In the genomic region with DNA sequence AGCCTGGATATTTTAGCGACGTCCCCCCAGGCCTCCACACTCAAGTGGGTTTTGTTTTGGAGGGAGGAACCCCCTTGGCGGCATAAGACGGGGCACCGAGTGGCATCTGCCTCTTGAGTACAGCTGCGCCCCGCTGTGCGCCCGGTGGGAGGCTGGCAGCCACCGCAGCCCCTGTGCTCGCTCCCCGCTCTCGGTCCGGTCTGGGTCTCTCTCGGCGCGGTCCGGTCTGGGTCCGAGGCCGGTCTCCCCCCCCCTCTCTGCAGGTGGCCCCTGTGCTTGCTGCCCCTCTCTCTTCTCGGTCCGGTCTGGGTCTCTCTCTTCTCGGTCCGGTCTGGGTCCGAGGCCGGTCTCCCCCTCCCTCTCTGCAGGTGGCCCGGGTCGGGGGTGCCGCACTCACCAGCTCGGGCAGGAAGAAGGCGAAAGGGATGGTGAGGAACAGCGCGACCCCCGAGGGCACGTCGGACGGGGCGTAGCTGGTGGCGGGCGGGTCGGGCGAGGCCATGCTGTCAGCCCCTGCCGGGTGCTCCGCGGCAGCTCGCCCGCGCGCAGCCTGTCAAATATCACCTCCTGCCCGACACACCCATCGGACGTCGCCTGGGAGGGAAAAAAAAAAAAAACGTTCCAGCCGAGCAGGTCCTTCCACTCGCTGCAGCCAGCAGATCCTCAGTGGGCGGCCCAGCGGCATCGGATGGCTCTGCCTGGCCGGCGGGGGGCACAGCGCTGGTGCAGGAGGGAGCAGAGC, we compare ENCODE assay signal across 9 cellular contexts. TPM values are rescaled to one million over a fixed set of nuclear protein-coding genes. Genes with fewer than 3 reads are reported as not detected.
A peak's percentile ranks its signal among the peaks of the same experiment; 100 is the strongest.
DNase-seq lines count a peak whose midpoint lies in the region; ATAC-seq, FAIRE-seq and TF ChIP-seq lines count a peak whose summit lies in the region.
"Had no signal": no experiment of that assay in that cellular context is flagged by ENCODE, and none has a peak within 500 bp of the region (broad histone marks: within the 10 kb centered on the region; RNA-seq: fewer than 3 reads in every experiment).

MALL (minus strand) TSS at position 532 of the 742 bp plus-strand sequence; CDS start at position 502, 30 bp downstream.

- H3K27me3 ChIP-seq in HepG2 (ENCODE audit: control insufficient read depth in 1 of 2, insufficient read depth in 2 of 2, low read length in 2 of 2) (no peaks in the 10 kb centered on the region), tibial artery (peaks cover 0 to 25% of the 10 kb centered on the region in 2 donors)

- peaks cover 16% of the 10 kb centered on the region for H3K27me3 Mint-ChIP-seq in chondrocyte (ENCODE audit: low read depth)
- peaks cover 44 to 79% of the 10 kb centered on the region in 2 donors for H3K27me3 Mint-ChIP-seq in natural killer cell (ENCODE audit: low read depth in 2 of 2)

- H3K9me3 ChIP-seq in HepG2 (ENCODE audit: low read length) (no peaks in the 10 kb centered on the region), tibial artery (no peaks in the 10 kb centered on the region)

- H3K36me3 Mint-ChIP-seq in chondrocyte (ENCODE audit: low read depth) (peaks cover 5% of the 10 kb centered on the region), natural killer cell (peaks cover 7% of the 10 kb centered on the region)

- peak within 1 kb of the TSS; percentile 14; the same call in 1 of the 2 replicates for H3K4me2 ChIP-seq in HepG2 (ENCODE audit: low read depth, low read length)

- H3K36me3 ChIP-seq in HepG2 (replicated peaks in 1 of 2; ENCODE audit: control insufficient read depth in 1 of 2, insufficient read depth in 2 of 2, low read length in 2 of 2) (no peaks in the 10 kb centered on the region), tibial artery (no peaks in the 10 kb centered on the region)

- ATAC-seq in HepG2, result no peak
- ATAC-seq in HG03442 (IDR thresholded peaks at IDR 0.05; ENCODE audit: unreplicated experiment), result no peak
- no peak for ATAC-seq in natural killer cell

- H3K4me3 Mint-ChIP-seq in chondrocyte (ENCODE audit: unreplicated experiment), result peak within 1 kb of the TSS; percentile 57
- no peak within 1 kb of the TSS for H3K4me3 Mint-ChIP-seq in natural killer cell

- H4K20me1 ChIP-seq in HepG2 (ENCODE audit: insufficient read depth, low read length), result no peaks in the 10 kb centered on the region

- H3K4me3 ChIP-seq in HepG2 (replicated peaks in 1 of 3; ENCODE audit: insufficient read depth in 1 of 3, low read depth in 2 of 3, low read length in 3 of 3), result no peak within 1 kb of the TSS
- H3K4me3 ChIP-seq in tibial artery, result peak within 1 kb of the TSS; percentile 43 to 45

- TF ChIP-seq RAD21 in HepG2 (CRISPR knock-in tag; IDR thresholded peaks at IDR 0.05), result no peak

- in situ Hi-C loops in HepG2 (cut with HindIII; ENCODE audit: extremely low pct_ligation_motif_present, low pct_unique_long_range_greater_than_20kb), result no loop called here

- CTCF ChIA-PET in HepG2 (lab: Yijun Ruan, JAX; ENCODE audit: low intra/inter-chr PET ratio, low total read pairs), result no interaction called here

- H3K79me2 ChIP-seq in HepG2 (ENCODE audit: insufficient read depth, low read length), result no peaks in the 10 kb centered on the region

- H3K9me3 Mint-ChIP-seq in chondrocyte (ENCODE audit: low read depth) (peaks cover 3% of the 10 kb centered on the region), natural killer cell (peaks cover 0 to 2% of the 10 kb centered on the region in 2 donors)

- H3K27ac Mint-ChIP-seq in chondrocyte (ENCODE audit: unreplicated experiment) (no peak within 1 kb of the TSS), natural killer cell (no peak within 1 kb of the TSS)
- H3K27ac Mint-ChIP-seq: IgD-negative memory B cell had no signal

- no peak within 1 kb of the TSS for H3K9ac ChIP-seq in HepG2 (ENCODE audit: insufficient read depth, low read depth, low read length)

- intact Hi-C loops in HepG2 (cut with micrococcal nuclease; ENCODE audit: unreplicated experiment), result no loop called here
- intact Hi-C loops in tibial artery (cut with DNase I; ENCODE audit: low total_unique reads), result no loop called here
- intact Hi-C loops in natural killer cell (cut with micrococcal nuclease), result no loop called here

- H3K27ac ChIP-seq in HepG2 (ENCODE audit: extremely low read length, insufficient read depth, low read length) (no peak within 1 kb of the TSS), tibial artery (peak within 1 kb of the TSS; percentile 10 to 45)

- TF ChIP-seq CTCF in chondrocyte (IDR thresholded peaks at IDR 0.05) (no peak), HepG2 (CRISPR knock-in tag; IDR thresholded peaks at IDR 0.05) (no peak), tibial artery (IDR thresholded peaks at IDR 0.05) (no peak), natural killer cell (IDR thresholded peaks at IDR 0.05) (no peak)

- H3K4me1 Mint-ChIP-seq in chondrocyte (ENCODE audit: low read depth), result peaks cover 20% of the 10 kb centered on the region
- no peaks in the 10 kb centered on the region for H3K4me1 Mint-ChIP-seq in natural killer cell

- WGBS in HepG2 (ENCODE audit: low lambda C conversion rate), result 89% methylated on average over 62 of the region's 62 CpGs

- no TSS peak for BruUV-seq in HepG2 (replicated peaks; lab: Mats Ljungman, UMichigan)

- POLR2A ChIA-PET in HepG2 (lab: Yijun Ruan, JAX), result no interaction called here

- FAIRE-seq in HepG2 (lab: Jason Lieb, UNC), result no peak

- H3K4me1 ChIP-seq in HepG2 (ENCODE audit: insufficient read depth, low read length) (peaks cover 33% of the 10 kb centered on the region), tibial artery (peaks cover 0 to 22% (median 17%) of the 10 kb centered on the region in 4 donors)

- TF ChIP-seq EP300 in HepG2 (IDR thresholded peaks at IDR 0.05; ENCODE audit: low read depth in 2 of 2, low read length in 2 of 2), result no peak
- no peak for TF ChIP-seq EP300 in HepG2 (CRISPR knock-in tag; IDR thresholded peaks at IDR 0.05; ENCODE audit: borderline replicate concordance)

- DNase-seq in NCI-H146 (lab: John Stamatoyannopoulos, UW) (peak; percentile 54), chondrocyte (ENCODE audit: low spot score) (no peak), HepG2 (ENCODE audit: low spot score) (no peak), tibial artery (no peak), natural killer cell (no peak), GDM1 (lab: John Stamatoyannopoulos, UW) (no peak)
- DNase-seq in stimulated activated CD4-positive, alpha-beta T cell treated with anti-CD3 and anti-CD28 coated beads, Interleukin-15, amount 100 ng/mL, for 24 hours, result no peak

- no peak within 1 kb of the TSS for H2AFZ ChIP-seq in HepG2 (ENCODE audit: low read length)

- TF ChIP-seq POLR2A in HepG2 (IDR thresholded peaks at IDR 0.05; ENCODE audit: insufficient read depth in 1 of 2, low read depth in 2 of 2, low read length in 2 of 2), result no peak

TF ChIP-seq in HepG2, 621 proteins besides CTCF, POLR2A, EP300 and RAD21 (continues in another document):
- no peak for TF ChIP-seq MBNL3 (CRISPR knock-in tag; conservative IDR thresholded peaks at IDR 0.05)
- no peak for TF ChIP-seq ZKSCAN1 (IDR thresholded peaks at IDR 0.05; ENCODE audit: low read length)
- TF ChIP-seq ZNF281 (CRISPR knock-in tag; IDR thresholded peaks at IDR 0.05; ENCODE audit: borderline replicate concordance), result no peak

RNA-seq across cellular contexts. Expression of gene MALL, which starts in this region (rescaled TPM):
- total RNA-seq in chondrocyte (0.60 to 0.85 TPM (median 0.82 TPM) in 3 replicates), HepG2 (2016; rRNA removed; fragmentation: Illumina TruSeq; extraction: Trizol) (not detected in 2 replicates), natural killer cell (not detected)
- total RNA-seq in HepG2 (2016; cell fraction: cytosol; rRNA removed; fragmentation: Illumina TruSeq; extraction: Trizol; ENCODE audit: low read depth), result not detected in 2 replicates
- not detected in 2 replicates for total RNA-seq in HepG2 (2016; cell fraction: insoluble cytoplasmic fraction; rRNA removed; fragmentation: Illumina TruSeq; extraction: Trizol)
- not detected in 2 replicates for total RNA-seq in HepG2 (2016; cell fraction: membrane; rRNA removed; fragmentation: Illumina TruSeq; extraction: Trizol)
- total RNA-seq in HepG2 (2016; cell fraction: nucleus; rRNA removed; fragmentation: Illumina TruSeq; extraction: Trizol), result not detected in 2 replicates
- not detected in 2 replicates for polyA plus RNA-seq in HepG2 (2011; rRNA removed)
- polyA plus RNA-seq in HepG2 (2011; cell fraction: cytosol; rRNA removed), result not detected in 2 replicates
- polyA plus RNA-seq in HepG2 (2011; cell fraction: nucleus; rRNA removed), result not detected in 2 replicates
- not detected in 2 replicates for polyA plus RNA-seq in HepG2 (2012)
- polyA plus RNA-seq in HepG2 (2016; cell fraction: cytosol; fragmentation: Illumina TruSeq; extraction: Trizol; ENCODE audit: low read depth), result not detected in 2 replicates
- not detected in 2 replicates for polyA plus RNA-seq in HepG2 (2016; cell fraction: insoluble cytoplasmic fraction; fragmentation: Illumina TruSeq; extraction: Trizol; ENCODE audit: low read depth)
- polyA plus RNA-seq in HepG2 (2016; cell fraction: membrane; fragmentation: Illumina TruSeq; extraction: Trizol; ENCODE audit: low read depth), result not detected in 2 replicates
- polyA plus RNA-seq in HepG2 (2016; cell fraction: nucleus; fragmentation: Illumina TruSeq; extraction: Trizol; ENCODE audit: insufficient read depth, low read depth), result not detected in 2 replicates
- not detected in 2 replicates for polyA minus RNA-seq in HepG2 (2011; rRNA and poly(A)+ RNA removed; ENCODE audit: low replicate concordance)
- not detected in 2 replicates for polyA minus RNA-seq in HepG2 (2011; cell fraction: cytosol; rRNA and poly(A)+ RNA removed)
- not detected in 2 replicates for polyA minus RNA-seq in HepG2 (2011; cell fraction: nucleus; rRNA and poly(A)+ RNA removed)
- polyA plus RNA-seq: IgD-negative memory B cell had no signal

Comparison
In these comparisons a context has a peak if more than half of its experiments do, and no peak if none do; other contexts are left out.
1. H3K4me3 ChIP-seq: peak in tibial artery (2 of 2); none in HepG2 (0 of 3).